ENCODE assay signal across 21 cellular contexts in the genomic region with DNA sequence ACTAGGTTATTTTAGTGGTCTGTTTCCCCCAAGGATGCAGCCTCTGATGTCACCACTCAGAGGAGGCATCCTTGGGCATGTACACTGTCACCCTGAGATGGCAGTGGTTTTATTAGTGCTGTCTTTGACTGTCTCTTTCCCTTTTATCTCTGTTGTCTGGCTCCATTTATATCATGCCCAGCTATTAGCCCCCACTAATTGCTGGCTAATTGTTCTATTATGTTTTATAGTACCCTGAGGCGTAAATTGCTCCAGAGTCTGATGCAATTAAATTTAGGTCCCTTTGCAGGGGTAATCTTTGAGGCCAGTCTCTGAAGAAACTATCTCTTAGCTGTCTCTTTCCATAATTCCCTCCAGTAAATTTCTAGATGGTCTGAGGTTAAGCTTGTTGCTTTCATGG.
"Had no signal": no experiment of that assay in that cellular context is flagged by ENCODE, and none has a peak within 500 bp of the region (broad histone marks: within the 10 kb centered on the region; RNA-seq: fewer than 3 reads in every experiment).

No MANE protein-coding gene starts in this region.

- H3K4me3 Mint-ChIP-seq: mesothelial cell of epicardium; naive B cell; naive thymus-derived CD8-positive, alpha-beta T cell had no signal

- H3K4me3 ChIP-seq: dorsolateral prefrontal cortex, esophagus squamous epithelium, gastrocnemius medialis, heart right ventricle, left lung, lower lobe of right lung, mucosa of descending colon had no signal

- H3K36me3 Mint-ChIP-seq: mesothelial cell of epicardium, naive B cell had no signal

- H3K27me3 ChIP-seq: esophagus squamous epithelium, gastrocnemius medialis, left lung had no signal

- H3K27ac Mint-ChIP-seq: mesothelial cell of epicardium; naive B cell; naive thymus-derived CD8-positive, alpha-beta T cell had no signal

- H3K36me3 ChIP-seq: esophagus squamous epithelium, gastrocnemius medialis, heart right ventricle, left lung, lower lobe of right lung had no signal

- H3K4me1 Mint-ChIP-seq: mesothelial cell of epicardium; naive B cell; naive thymus-derived CD8-positive, alpha-beta T cell had no signal

- DNase-seq: dermis blood vessel endothelial cell; dorsolateral prefrontal cortex; effector CD4-positive, alpha-beta T cell; effector memory CD4-positive, alpha-beta T cell; esophagus squamous epithelium; foreskin fibroblast; foreskin melanocyte; gastrocnemius medialis; glutamatergic neuron; head of caudate nucleus; heart right ventricle; hippocampal formation; left cardiac atrium; left lung; left ventricle myocardium superior; lower lobe of right lung; mesenchymal stem cell; mucosa of descending colon; naive B cell; naive thymus-derived CD8-positive, alpha-beta T cell had no signal
